ENCODE assay signal across 18 cellular contexts in the genomic region with DNA sequence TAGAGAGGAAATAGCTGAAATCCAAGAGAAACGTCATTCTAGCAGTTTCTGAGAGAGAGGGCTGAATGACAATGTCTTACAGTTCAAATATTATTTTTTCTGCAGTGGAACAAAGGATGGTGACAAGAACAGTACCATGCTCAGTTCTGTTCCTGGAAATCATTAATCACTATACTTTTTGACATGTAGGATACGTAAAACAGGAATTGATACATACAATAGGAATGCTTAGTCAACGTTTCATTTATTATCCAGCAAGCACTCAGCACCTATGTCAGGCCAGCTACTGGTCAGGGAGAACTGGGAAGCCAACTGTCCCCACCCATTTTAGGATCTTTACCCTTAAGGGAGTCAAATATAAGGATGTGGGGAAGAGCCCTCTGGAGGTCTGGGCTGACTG.
DNase-seq lines count a peak whose midpoint lies in the region; ATAC-seq, FAIRE-seq and TF ChIP-seq lines count a peak whose summit lies in the region.
"Had no signal": no experiment of that assay in that cellular context is flagged by ENCODE, and none has a peak within 500 bp of the region (broad histone marks: within the 10 kb centered on the region; RNA-seq: fewer than 3 reads in every experiment).

No MANE protein-coding gene starts in this region.

- peak; percentile 71 for ATAC-seq in PC-3
- ATAC-seq: Right ventricle myocardium inferior had no signal

- POLR2A ChIA-PET in PC-3 (lab: Charles Lee; ENCODE audit: unreplicated experiment) (no interaction called here), HEK293T (lab: Yijun Ruan, JAX) (no interaction called here)
- POLR2A ChIA-PET in activated CD4-positive, alpha-beta memory T cell treated with anti-CD3 and anti-CD28 coated beads, Interleukin-2, amount 10 ng/mL, durations not matched to agents 7 days and 5 days (lab: Charles Lee), result no interaction called here

- H3K27ac ChIP-seq in PC-3 (ENCODE audit: low read length), result peak overlapping the region; percentile 49
- H3K27ac ChIP-seq: C4-2B, PC-9, SK-N-MC had no signal

- no peak overlapping the region for H2AFZ ChIP-seq in PC-3 (ENCODE audit: low read length)
- H2AFZ ChIP-seq: PC-9 had no signal

- H3K36me3 Mint-ChIP-seq in activated CD4-positive, alpha-beta memory T cell treated with anti-CD3 and anti-CD28 coated beads, Interleukin-2, amount 10 ng/mL, durations not matched to agents 7 days and 5 days (ENCODE audit: low read depth), result no peaks in the 10 kb centered on the region

- BruUV-seq in PC-3 (replicated peaks; lab: Mats Ljungman, UMichigan), result no TSS peak

- H3K4me3 ChIP-seq in PC-3 (ENCODE audit: low read length) (no peak overlapping the region), bronchial epithelial cell (ENCODE audit: low read depth, low read length) (no peak overlapping the region)
- H3K4me3 ChIP-seq: PC-9, SK-N-MC had no signal

- H3K9me3 ChIP-seq in PC-3 (ENCODE audit: low read length), result no peaks in the 10 kb centered on the region

- H3K4me1 Mint-ChIP-seq in activated CD4-positive, alpha-beta memory T cell treated with anti-CD3 and anti-CD28 coated beads, Interleukin-2, amount 10 ng/mL, durations not matched to agents 7 days and 5 days, result no peaks in the 10 kb centered on the region

- no peaks in the 10 kb centered on the region for H3K9me3 Mint-ChIP-seq in activated CD4-positive, alpha-beta memory T cell treated with anti-CD3 and anti-CD28 coated beads, Interleukin-2, amount 10 ng/mL, durations not matched to agents 7 days and 5 days

- peaks cover 2% of the 10 kb centered on the region for H3K27me3 Mint-ChIP-seq in activated CD4-positive, alpha-beta memory T cell treated with anti-CD3 and anti-CD28 coated beads, Interleukin-2, amount 10 ng/mL, durations not matched to agents 7 days and 5 days

- H3K27me3 ChIP-seq in PC-3 (ENCODE audit: low read length) (0 out of 2 replicates have a peak, but pooled peaks cover 8% of the 10 kb centered on the region), bronchial epithelial cell (ENCODE audit: control insufficient read depth, insufficient read depth, low read length) (no peaks in the 10 kb centered on the region)

- intact Hi-C loops in PC-3 (cut with micrococcal nuclease), result no loop called here

- CTCF ChIA-PET in PC-3 (lab: Charles Lee), result no interaction called here
- CTCF ChIA-PET in HEK293T (lab: Yijun Ruan, JAX), result interaction anchor here (0.5 kb wide), 1 partner anchor 11 kb away, joined by 3 read pairs; no protein-coding TSS in a partner anchor
- CTCF ChIA-PET in activated CD4-positive, alpha-beta memory T cell treated with anti-CD3 and anti-CD28 coated beads, Interleukin-2, amount 10 ng/mL, durations not matched to agents 7 days and 5 days (lab: Charles Lee), result no interaction called here

- peaks cover 12% of the 10 kb centered on the region for H3K4me1 ChIP-seq in PC-3 (ENCODE audit: insufficient read depth, low read length)

- no peaks in the 10 kb centered on the region for H3K79me2 ChIP-seq in PC-3 (ENCODE audit: low read length)

- H3K9me2 ChIP-seq in PC-3 (replicated peaks; ENCODE audit: low read length), result no peaks in the 10 kb centered on the region

- DNase-seq in ELR (ENCODE audit: low read depth), result peak; percentile 64
- peak; percentile 74 for DNase-seq in PC-3
- peak; percentile 75 for DNase-seq in bronchial epithelial cell (ENCODE audit: low read depth)
- DNase-seq in glomerular endothelial cell (ENCODE audit: extremely low read depth, low read depth, low spot score), result peak; percentile 27
- no peak for DNase-seq in HT-29 (ENCODE audit: low spot score)
- DNase-seq in HEK293T (ENCODE audit: extremely low spot score), result no peak
- no peak for DNase-seq in activated CD4-positive, alpha-beta memory T cell treated with anti-CD3 and anti-CD28 coated beads, Interleukin-2, amount 10 ng/mL, durations not matched to agents 7 days and 5 days
- no peak for DNase-seq in central memory CD4-positive, alpha-beta T cell
- DNase-seq: DMS 273 treated with DMSO at 0.1 percent for 48 hours, GOT3, NCI-H1417, NCI-H1930, NCI-H2171 treated with DMSO at 0.1 percent for 48 hours, NCI-H82 had no signal

- no peaks in the 10 kb centered on the region for H3K36me3 ChIP-seq in PC-3 (ENCODE audit: low read depth, low read length)
- H3K36me3 ChIP-seq in bronchial epithelial cell (ENCODE audit: control insufficient read depth, insufficient read depth, low read length), result no peaks in the 10 kb centered on the region

- no peak overlapping the region for H3K9ac ChIP-seq in PC-3 (ENCODE audit: low read length)

- FAIRE-seq in bronchial epithelial cell (lab: Jason Lieb, UNC), result no peak

- TF ChIP-seq CTCF in PC-3 (conservative IDR thresholded peaks at IDR 0.05; ENCODE audit: low read depth, low read length), result 0 out of 2 replicates have a peak, but pooled peaks have one; percentile 7
- TF ChIP-seq CTCF in bronchial epithelial cell (IDR thresholded peaks at IDR 0.05; ENCODE audit: insufficient read depth, low read length, severe bottlenecking), result no peak

- no peak overlapping the region for H3K4me3 Mint-ChIP-seq in activated CD4-positive, alpha-beta memory T cell treated with anti-CD3 and anti-CD28 coated beads, Interleukin-2, amount 10 ng/mL, durations not matched to agents 7 days and 5 days

- H3F3A ChIP-seq in PC-3 (ENCODE audit: low read length, unreplicated experiment), result no peaks in the 10 kb centered on the region

- H3K27ac Mint-ChIP-seq in activated CD4-positive, alpha-beta memory T cell treated with anti-CD3 and anti-CD28 coated beads, Interleukin-2, amount 10 ng/mL, durations not matched to agents 7 days and 5 days, result no peak overlapping the region

- no peaks in the 10 kb centered on the region for H4K20me1 ChIP-seq in PC-3 (ENCODE audit: low read length)

- 0 out of 2 replicates have a peak overlapping the region, but pooled peaks have one; percentile 12 for H3K4me2 ChIP-seq in PC-3 (ENCODE audit: low read length)
- H3K4me2 ChIP-seq: PC-9 had no signal

TF ChIP-seq in HEK293T, 16 proteins besides CTCF, POLR2A, EP300 and RAD21:
- TF ChIP-seq HDGF (IDR thresholded peaks at IDR 0.05; ENCODE audit: borderline replicate concordance) (no peak), FOXM1 (IDR thresholded peaks at IDR 0.05; ENCODE audit: borderline replicate concordance) (no peak), SP1 (IDR thresholded peaks at IDR 0.05) (no peak), NFRKB (IDR thresholded peaks at IDR 0.05) (no peak), BHLHE40 (IDR thresholded peaks at IDR 0.05; ENCODE audit: borderline replicate concordance) (no peak), ELF4 (IDR thresholded peaks at IDR 0.05) (no peak)
- TF ChIP-seq, protein P1, sequence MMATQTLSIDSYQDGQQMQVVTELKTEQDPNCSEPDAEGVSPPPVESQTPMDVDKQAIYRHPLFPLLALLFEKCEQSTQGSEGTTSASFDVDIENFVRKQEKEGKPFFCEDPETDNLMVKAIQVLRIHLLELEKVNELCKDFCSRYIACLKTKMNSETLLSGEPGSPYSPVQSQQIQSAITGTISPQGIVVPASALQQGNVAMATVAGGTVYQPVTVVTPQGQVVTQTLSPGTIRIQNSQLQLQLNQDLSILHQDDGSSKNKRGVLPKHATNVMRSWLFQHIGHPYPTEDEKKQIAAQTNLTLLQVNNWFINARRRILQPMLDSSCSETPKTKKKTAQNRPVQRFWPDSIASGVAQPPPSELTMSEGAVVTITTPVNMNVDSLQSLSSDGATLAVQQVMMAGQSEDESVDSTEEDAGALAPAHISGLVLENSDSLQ (IDR thresholded peaks at IDR 0.05), result no peak

Comparison
In these comparisons a context has a peak if more than half of its experiments do, and no peak if none do; other contexts are left out.
1. DNase-seq: peak in ELR (single experiment), PC-3 (single experiment), bronchial epithelial cell (single experiment) and glomerular endothelial cell (single experiment); none in HT-29 (single experiment), HEK293T (single experiment), activated CD4-positive, alpha-beta memory T cell treated with anti-CD3 and anti-CD28 coated beads, Interleukin-2, amount 10 ng/mL, durations not matched to agents 7 days and 5 days (single experiment) and central memory CD4-positive, alpha-beta T cell (single experiment).